Comparison of ENCODE assay signal across 1 cellular context in genomic region chr7:42237891-42238531, GRCh38.
A peak's percentile ranks its signal among the peaks of the same experiment; 100 is the strongest.
TF ChIP-seq lines count a peak whose summit lies in the region.

No MANE protein-coding gene starts in this region.

TF ChIP-seq in HEK293, 187 proteins besides CTCF, POLR2A, EP300 and RAD21 (continued from another document):
- TF ChIP-seq ZBTB10 (tag by site-specific recombination; IDR thresholded peaks at IDR 0.05) (peak; percentile 93), ZNF398 (tag by site-specific recombination; IDR thresholded peaks at IDR 0.05) (peak; percentile 93), ZNF366 (tag by site-specific recombination; conservative IDR thresholded peaks at IDR 0.05) (peak; percentile 57), GLI4 (tag by site-specific recombination; IDR thresholded peaks at IDR 0.05) (no peak), ZEB2 (tag by site-specific recombination; IDR thresholded peaks at IDR 0.05) (peak; percentile 37; the same call in 1 of the 2 replicates), KLF1 (tag by site-specific recombination; IDR thresholded peaks at IDR 0.05) (peak; percentile 56), ZNF2 (tag by site-specific recombination; IDR thresholded peaks at IDR 0.05) (0 out of 2 replicates have a peak, but pooled peaks have one; percentile 33), KLF10 (tag by site-specific recombination; IDR thresholded peaks at IDR 0.05) (no peak), ZNF324 (tag by site-specific recombination; IDR thresholded peaks at IDR 0.05) (peak; percentile 18; the same call in 1 of the 2 replicates), EGR2 (tag by site-specific recombination; IDR thresholded peaks at IDR 0.05; ENCODE audit: low read depth) (0 out of 2 replicates have a peak, but pooled peaks have one; percentile 20), PATZ1 (tag by site-specific recombination; IDR thresholded peaks at IDR 0.05) (peak; percentile 60; the same call in 1 of the 2 replicates), TRIM28 (IDR thresholded peaks at IDR 0.05; ENCODE audit: borderline replicate concordance, low read length) (no peak), SP3 (tag by site-specific recombination; IDR thresholded peaks at IDR 0.05) (peak; percentile 16), ZNF629 (tag by site-specific recombination; IDR thresholded peaks at IDR 0.05) (peak; percentile 95), ZNF350 (tag by site-specific recombination; IDR thresholded peaks at IDR 0.05) (no peak), ZNF707 (tag by site-specific recombination; IDR thresholded peaks at IDR 0.05) (no peak), SP2 (tag by site-specific recombination; IDR thresholded peaks at IDR 0.05) (0 out of 2 replicates have a peak, but pooled peaks have one; percentile 23), ZBTB20 (tag by site-specific recombination; IDR thresholded peaks at IDR 0.05) (0 out of 2 replicates have a peak, but pooled peaks have one; percentile 7), ZNF561 (tag by site-specific recombination; IDR thresholded peaks at IDR 0.05; ENCODE audit: borderline replicate concordance) (no peak), ZNF621 (tag by site-specific recombination; IDR thresholded peaks at IDR 0.05) (no peak), KLF7 (tag by site-specific recombination; IDR thresholded peaks at IDR 0.05; ENCODE audit: borderline replicate concordance) (peak; percentile 57; the same call in 1 of the 2 replicates), MZF1 (tag by site-specific recombination; IDR thresholded peaks at IDR 0.05; ENCODE audit: borderline replicate concordance) (peak; percentile 13; the same call in 1 of the 2 replicates), ZNF175 (tag by site-specific recombination; IDR thresholded peaks at IDR 0.05) (no peak), HIC1 (tag by site-specific recombination; IDR thresholded peaks at IDR 0.05) (peak; percentile 73), ZNF274 (IDR thresholded peaks at IDR 0.05; ENCODE audit: low read length) (no peak), ZNF274 (tag by site-specific recombination; IDR thresholded peaks at IDR 0.05; ENCODE audit: borderline replicate concordance) (no peak), ZFHX2 (tag by site-specific recombination; conservative IDR thresholded peaks at IDR 0.05) (peak; percentile 16), ZBTB8A (tag by site-specific recombination; IDR thresholded peaks at IDR 0.05) (peak; percentile 70), ZBTB26 (tag by site-specific recombination; optimal IDR thresholded peaks at IDR 0.05) (peak; percentile 41), GLIS1 (tag by site-specific recombination; IDR thresholded peaks at IDR 0.05) (peak; percentile 22), SP7 (tag by site-specific recombination; IDR thresholded peaks at IDR 0.05) (peak; percentile 76), ZNF677 (tag by site-specific recombination; IDR thresholded peaks at IDR 0.05) (no peak), KLF9 (tag by site-specific recombination; IDR thresholded peaks at IDR 0.05; ENCODE audit: low read depth) (0 out of 2 replicates have a peak, but pooled peaks have one; percentile 57), ZNF37A (tag by site-specific recombination; IDR thresholded peaks at IDR 0.05) (no peak), ZNF596 (tag by site-specific recombination; IDR thresholded peaks at IDR 0.05) (peak; percentile 67; the same call in 1 of the 2 replicates), TCF7L2 (IDR thresholded peaks at IDR 0.05; ENCODE audit: borderline replicate concordance, low read depth, low read length) (no peak)
- TF ChIP-seq, protein P1, sequence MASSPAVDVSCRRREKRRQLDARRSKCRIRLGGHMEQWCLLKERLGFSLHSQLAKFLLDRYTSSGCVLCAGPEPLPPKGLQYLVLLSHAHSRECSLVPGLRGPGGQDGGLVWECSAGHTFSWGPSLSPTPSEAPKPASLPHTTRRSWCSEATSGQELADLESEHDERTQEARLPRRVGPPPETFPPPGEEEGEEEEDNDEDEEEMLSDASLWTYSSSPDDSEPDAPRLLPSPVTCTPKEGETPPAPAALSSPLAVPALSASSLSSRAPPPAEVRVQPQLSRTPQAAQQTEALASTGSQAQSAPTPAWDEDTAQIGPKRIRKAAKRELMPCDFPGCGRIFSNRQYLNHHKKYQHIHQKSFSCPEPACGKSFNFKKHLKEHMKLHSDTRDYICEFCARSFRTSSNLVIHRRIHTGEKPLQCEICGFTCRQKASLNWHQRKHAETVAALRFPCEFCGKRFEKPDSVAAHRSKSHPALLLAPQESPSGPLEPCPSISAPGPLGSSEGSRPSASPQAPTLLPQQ (tag by site-specific recombination; IDR thresholded peaks at IDR 0.05): peak; percentile 14; the same call in 1 of the 2 replicates
- TF ChIP-seq, protein P2, sequence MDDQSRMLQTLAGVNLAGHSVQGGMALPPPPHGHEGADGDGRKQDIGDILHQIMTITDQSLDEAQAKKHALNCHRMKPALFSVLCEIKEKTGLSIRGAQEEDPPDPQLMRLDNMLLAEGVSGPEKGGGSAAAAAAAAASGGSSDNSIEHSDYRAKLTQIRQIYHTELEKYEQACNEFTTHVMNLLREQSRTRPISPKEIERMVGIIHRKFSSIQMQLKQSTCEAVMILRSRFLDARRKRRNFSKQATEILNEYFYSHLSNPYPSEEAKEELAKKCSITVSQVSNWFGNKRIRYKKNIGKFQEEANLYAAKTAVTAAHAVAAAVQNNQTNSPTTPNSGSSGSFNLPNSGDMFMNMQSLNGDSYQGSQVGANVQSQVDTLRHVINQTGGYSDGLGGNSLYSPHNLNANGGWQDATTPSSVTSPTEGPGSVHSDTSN (CRISPR knock-in tag; IDR thresholded peaks at IDR 0.05): no peak
- TF ChIP-seq, protein P3, sequence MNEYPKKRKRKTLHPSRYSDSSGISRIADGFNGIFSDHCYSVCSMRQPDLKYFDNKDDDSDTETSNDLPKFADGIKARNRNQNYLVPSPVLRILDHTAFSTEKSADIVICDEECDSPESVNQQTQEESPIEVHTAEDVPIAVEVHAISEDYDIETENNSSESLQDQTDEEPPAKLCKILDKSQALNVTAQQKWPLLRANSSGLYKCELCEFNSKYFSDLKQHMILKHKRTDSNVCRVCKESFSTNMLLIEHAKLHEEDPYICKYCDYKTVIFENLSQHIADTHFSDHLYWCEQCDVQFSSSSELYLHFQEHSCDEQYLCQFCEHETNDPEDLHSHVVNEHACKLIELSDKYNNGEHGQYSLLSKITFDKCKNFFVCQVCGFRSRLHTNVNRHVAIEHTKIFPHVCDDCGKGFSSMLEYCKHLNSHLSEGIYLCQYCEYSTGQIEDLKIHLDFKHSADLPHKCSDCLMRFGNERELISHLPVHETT (tag by site-specific recombination; IDR thresholded peaks at IDR 0.05): 0 out of 2 replicates have a peak, but pooled peaks have one; percentile 22
- TF ChIP-seq, protein P4, sequence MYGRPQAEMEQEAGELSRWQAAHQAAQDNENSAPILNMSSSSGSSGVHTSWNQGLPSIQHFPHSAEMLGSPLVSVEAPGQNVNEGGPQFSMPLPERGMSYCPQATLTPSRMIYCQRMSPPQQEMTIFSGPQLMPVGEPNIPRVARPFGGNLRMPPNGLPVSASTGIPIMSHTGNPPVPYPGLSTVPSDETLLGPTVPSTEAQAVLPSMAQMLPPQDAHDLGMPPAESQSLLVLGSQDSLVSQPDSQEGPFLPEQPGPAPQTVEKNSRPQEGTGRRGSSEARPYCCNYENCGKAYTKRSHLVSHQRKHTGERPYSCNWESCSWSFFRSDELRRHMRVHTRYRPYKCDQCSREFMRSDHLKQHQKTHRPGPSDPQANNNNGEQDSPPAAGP (tag by site-specific recombination; IDR thresholded peaks at IDR 0.05): peak; percentile 74
- TF ChIP-seq, protein P5, sequence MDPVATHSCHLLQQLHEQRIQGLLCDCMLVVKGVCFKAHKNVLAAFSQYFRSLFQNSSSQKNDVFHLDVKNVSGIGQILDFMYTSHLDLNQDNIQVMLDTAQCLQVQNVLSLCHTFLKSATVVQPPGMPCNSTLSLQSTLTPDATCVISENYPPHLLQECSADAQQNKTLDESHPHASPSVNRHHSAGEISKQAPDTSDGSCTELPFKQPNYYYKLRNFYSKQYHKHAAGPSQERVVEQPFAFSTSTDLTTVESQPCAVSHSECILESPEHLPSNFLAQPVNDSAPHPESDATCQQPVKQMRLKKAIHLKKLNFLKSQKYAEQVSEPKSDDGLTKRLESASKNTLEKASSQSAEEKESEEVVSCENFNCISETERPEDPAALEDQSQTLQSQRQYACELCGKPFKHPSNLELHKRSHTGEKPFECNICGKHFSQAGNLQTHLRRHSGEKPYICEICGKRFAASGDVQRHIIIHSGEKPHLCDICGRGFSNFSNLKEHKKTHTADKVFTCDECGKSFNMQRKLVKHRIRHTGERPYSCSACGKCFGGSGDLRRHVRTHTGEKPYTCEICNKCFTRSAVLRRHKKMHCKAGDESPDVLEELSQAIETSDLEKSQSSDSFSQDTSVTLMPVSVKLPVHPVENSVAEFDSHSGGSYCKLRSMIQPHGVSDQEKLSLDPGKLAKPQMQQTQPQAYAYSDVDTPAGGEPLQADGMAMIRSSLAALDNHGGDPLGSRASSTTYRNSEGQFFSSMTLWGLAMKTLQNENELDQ (tag by site-specific recombination; IDR thresholded peaks at IDR 0.05; ENCODE audit: low read depth): no peak
